ENCODE assay signal across 16 cellular contexts in the genomic region with DNA sequence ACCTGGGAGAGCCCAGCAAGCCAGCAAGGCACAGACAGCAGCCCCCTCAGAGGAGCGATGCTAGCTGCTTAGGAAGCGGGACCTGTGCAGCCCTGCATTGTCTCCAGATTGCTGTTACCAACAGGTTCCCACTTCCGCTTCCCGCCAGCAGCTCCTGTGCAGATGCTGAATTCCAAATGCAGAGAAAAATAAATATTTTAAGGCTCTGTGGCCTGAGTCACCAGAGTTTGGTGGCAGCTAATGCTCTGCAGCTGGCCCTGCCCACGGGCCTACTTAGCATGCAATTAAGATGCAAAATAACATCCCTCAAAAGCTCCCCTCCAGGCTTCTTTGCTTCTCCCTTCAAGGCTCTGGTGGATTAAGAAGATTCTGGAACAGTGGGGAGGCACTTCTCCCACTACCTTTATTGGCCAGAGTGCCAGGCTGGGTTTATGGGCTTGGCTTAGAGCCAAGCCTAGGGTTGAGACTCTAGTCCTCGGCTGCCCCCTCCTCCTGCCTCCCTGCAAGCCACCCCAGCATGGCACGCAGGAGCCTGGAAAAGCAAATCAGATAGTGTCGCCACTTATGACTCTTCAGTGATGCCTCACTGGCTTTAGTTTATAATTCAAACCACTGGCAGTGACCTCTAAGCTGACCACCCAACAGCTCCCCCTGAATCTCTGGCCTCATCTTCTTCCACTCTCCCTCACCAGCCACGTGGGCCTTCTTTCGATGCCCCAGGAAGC.
A peak's percentile ranks its signal among the peaks of the same experiment; 100 is the strongest.
DNase-seq lines count a peak whose midpoint lies in the region; TF ChIP-seq lines count a peak whose summit lies in the region.
"Had no signal": no experiment of that assay in that cellular context is flagged by ENCODE, and none has a peak within 500 bp of the region (broad histone marks: within the 10 kb centered on the region; RNA-seq: fewer than 3 reads in every experiment).

No MANE protein-coding gene starts in this region.

- H3K9ac ChIP-seq in SK-N-MC (ENCODE audit: insufficient read length) (no peak overlapping the region), trophoblast cell (ENCODE audit: low read length) (no peak overlapping the region)

- H2AK5ac ChIP-seq in trophoblast cell (ENCODE audit: low read length), result no peak overlapping the region

- WGBS in trophoblast cell (ENCODE audit: extremely low coverage, insufficient coverage, insufficient read length), result no CpG with 5 or more reads among the region's 10 CpGs

- TF ChIP-seq CTCF in GM10266 (IDR thresholded peaks at IDR 0.05; ENCODE audit: control insufficient read depth, insufficient read depth, low read depth, missing control alignments), result no peak

- no peak overlapping the region for H4K91ac ChIP-seq in trophoblast cell (ENCODE audit: low read depth, low read length)

- H3K36me3 ChIP-seq in SK-N-MC (ENCODE audit: insufficient read depth, low read length) (no peaks in the 10 kb centered on the region), trophoblast cell (ENCODE audit: control insufficient read depth in 1 of 2, insufficient read depth in 2 of 2, low read length in 2 of 2) (no peaks in the 10 kb centered on the region)
- H3K36me3 ChIP-seq: neutrophil, right lobe of liver, upper lobe of right lung had no signal

- H3K18ac ChIP-seq in trophoblast cell (ENCODE audit: low read length), result no peak overlapping the region

- H3K4me3 ChIP-seq in SK-N-MC (no peak overlapping the region), trophoblast cell (ENCODE audit: low read depth, low read length) (no peak overlapping the region)
- H3K4me3 ChIP-seq: A549, right lobe of liver, upper lobe of right lung had no signal

- no peak overlapping the region for H3K27ac ChIP-seq in SK-N-MC
- no peak overlapping the region for H3K27ac ChIP-seq in trophoblast cell (ENCODE audit: low read depth, low read length)
- H3K27ac ChIP-seq: A549, neutrophil, right lobe of liver, upper lobe of right lung had no signal

- H2AFZ ChIP-seq in trophoblast cell (ENCODE audit: insufficient read depth, low read length, poor library complexity), result no peak overlapping the region

- no peak overlapping the region for H3K14ac ChIP-seq in trophoblast cell (ENCODE audit: low read length)

- no peak overlapping the region for H2BK120ac ChIP-seq in trophoblast cell (ENCODE audit: insufficient read depth, low read length, poor library complexity)

- H2BK12ac ChIP-seq in trophoblast cell (ENCODE audit: low read length), result no peak overlapping the region

- H3K9me3 ChIP-seq in SK-N-MC (ENCODE audit: low read depth, low read length) (no peaks in the 10 kb centered on the region), trophoblast cell (ENCODE audit: insufficient read depth, low read depth, low read length) (peaks cover 3% of the 10 kb centered on the region)
- H3K9me3 ChIP-seq: A549, neutrophil, right lobe of liver, upper lobe of right lung had no signal

- no peak overlapping the region for H4K12ac ChIP-seq in trophoblast cell (ENCODE audit: low read depth, low read length)

- no peak overlapping the region for H3K23ac ChIP-seq in trophoblast cell (ENCODE audit: low read length)

- no peak overlapping the region for H4K8ac ChIP-seq in trophoblast cell (ENCODE audit: low read depth, low read length)

- H3K79me2 ChIP-seq in trophoblast cell (ENCODE audit: control insufficient read depth, insufficient read depth, low read length, poor library complexity), result no peaks in the 10 kb centered on the region

- DNase-seq in NCI-H187 (lab: John Stamatoyannopoulos, UW) (peak; percentile 39 to 45), NCI-H187 treated with DMSO at 0.1 percent for 48 hours (lab: John Stamatoyannopoulos, UW) (no peak), NCI-H2227 (lab: John Stamatoyannopoulos, UW; ENCODE audit: unreplicated experiment) (peak; percentile 50), SK-N-MC (ENCODE audit: low read depth, low spot score) (peak; percentile 10), trophoblast cell (peak; percentile 4 to 54), NCI-H2171 (lab: John Stamatoyannopoulos, UW) (no peak), GM10266 (ENCODE audit: extremely low spot score) (no peak), D341Med (ENCODE audit: low spot score) (no peak)
- DNase-seq: activated CD4-positive, alpha-beta T cell treated with anti-CD3 and anti-CD28 coated beads, Interleukin-2, amount 10 ng/mL, durations not matched to agents 24 days and 14 days; activated T-cell treated with anti-CD3 and anti-CD28 coated beads for 4 hours; right lobe of liver; stimulated activated CD4-positive, alpha-beta T cell treated with anti-CD3 and anti-CD28 coated beads, Interleukin-4, amount 100 ng/mL, for 24 hours; T1000; upper lobe of right lung had no signal

- no peaks in the 10 kb centered on the region for H3K27me3 ChIP-seq in trophoblast cell (ENCODE audit: insufficient read depth, low read length)
- H3K27me3 ChIP-seq: right lobe of liver had no signal

- H3K79me1 ChIP-seq in trophoblast cell (ENCODE audit: low read length), result no peaks in the 10 kb centered on the region

- no peak overlapping the region for H2BK5ac ChIP-seq in trophoblast cell (ENCODE audit: low read depth, low read length, poor library complexity)

- H3K4ac ChIP-seq in trophoblast cell (ENCODE audit: low read depth, low read length), result no peak overlapping the region

- H3K4me2 ChIP-seq in trophoblast cell (ENCODE audit: low read length), result no peak overlapping the region
- H3K4me2 ChIP-seq: A549 had no signal

- no peaks in the 10 kb centered on the region for H3K4me1 ChIP-seq in trophoblast cell (ENCODE audit: control insufficient read depth in 1 of 2, insufficient read depth in 2 of 2, low read length in 2 of 2)
- H3K4me1 ChIP-seq: A549, right lobe of liver, upper lobe of right lung had no signal

Comparison
In these comparisons a context has a peak if more than half of its experiments do, and no peak if none do; other contexts are left out.
1. DNase-seq: peak in NCI-H187 (2 of 2), NCI-H2227 (single experiment), SK-N-MC (single experiment) and trophoblast cell (2 of 2); none in NCI-H187 treated with DMSO at 0.1 percent for 48 hours (single experiment), NCI-H2171 (single experiment), GM10266 (single experiment) and D341Med (single experiment).